32 cellular contexts compared by ENCODE assay signal in genomic region chr1:224069138-224069537, GRCh38.
"Had no signal": no experiment of that assay in that cellular context is flagged by ENCODE, and none has a peak within 500 bp of the region (broad histone marks: within the 10 kb centered on the region; RNA-seq: fewer than 3 reads in every experiment).

No MANE protein-coding gene starts in this region.

- H3K4me1 ChIP-seq: esophagus muscularis mucosa, foreskin keratinocyte, heart left ventricle, pancreas, prostate gland, uterus had no signal

- H3K36me3 ChIP-seq: brain microvascular endothelial cell, esophagus muscularis mucosa, heart left ventricle, pancreas, prostate gland, thoracic aorta, uterus had no signal

- H3K27me3 ChIP-seq: brain microvascular endothelial cell, foreskin keratinocyte, pancreas, uterus had no signal

- H3K4me3 ChIP-seq: esophagus muscularis mucosa, heart left ventricle, pancreas, prostate gland, thoracic aorta, uterus had no signal

- DNase-seq: activated CD4-positive, alpha-beta memory T cell treated with anti-CD3 and anti-CD28 coated beads, Interleukin-2, amount 10 ng/mL, durations not matched to agents 7 days and 5 days; activated CD4-positive, alpha-beta T cell treated with anti-CD3 and anti-CD28 coated beads for 1 hour; activated CD4-positive, alpha-beta T cell treated with anti-CD3 and anti-CD28 coated beads, Interleukin-2, amount 10 ng/mL, durations not matched to agents 7 days and 5 days; activated CD8-positive, alpha-beta memory T cell treated with anti-CD3 and anti-CD28 coated beads, Interleukin-2, amount 50 U/mL, for 48 hours; activated gamma-delta T cell treated with Interleukin-2 at 50 U/mL for 16 hours; activated naive CD4-positive, alpha-beta T cell treated with anti-CD3 and anti-CD28 coated beads, Interleukin-2, amount 50 U/mL, for 16 hours; activated T-cell treated with anti-CD3 and anti-CD28 coated beads, Interleukin-2, amount 50 U/mL, for 4 hours; amniotic stem cell; brain microvascular endothelial cell; caudate nucleus; foreskin keratinocyte; heart left ventricle; hypothalamus; immature natural killer cell; kidney; left colon; mammary epithelial cell; midbrain; naive thymus-derived CD4-positive, alpha-beta T cell; nucleus accumbens; pancreas; retina; small intestine; stimulated activated CD4-positive, alpha-beta T cell treated with anti-CD3 and anti-CD28 coated beads, Interleukin-4, amount 100 ng/mL, for 24 hours; uterus had no signal

- ATAC-seq: activated T-cell treated with anti-CD3 and anti-CD28 coated beads, Interleukin-2, amount 50 U/mL, for 4 hours; activated T-helper 17 cell treated with anti-CD3 and anti-CD28 coated beads, Interleukin-2, amount 50 U/mL, for 72 hours; foreskin keratinocyte; heart left ventricle; naive thymus-derived CD4-positive, alpha-beta T cell; pancreas; sciatic nerve; stimulated activated effector memory CD8-positive, alpha-beta T cell treated with anti-CD3 and anti-CD28 coated beads, Interleukin-12 subunit alpha, Interleukin-12 subunit beta, amount 100 ng/mL, for 72 hours; WTC11 had no signal

- H3K27ac ChIP-seq: brain microvascular endothelial cell, esophagus muscularis mucosa, foreskin keratinocyte, heart left ventricle, pancreas, prostate gland, thoracic aorta, uterus had no signal

- H3K9me3 ChIP-seq: pancreas, prostate gland, thoracic aorta, uterus had no signal
